In genomic region chr20:21111416-21111815, GRCh38 we compare ENCODE assay signal across 9 cellular contexts. TPM values are rescaled to one million over a fixed set of nuclear protein-coding genes. Genes with fewer than 3 reads are reported as not detected.
"Had no signal": no experiment of that assay in that cellular context is flagged by ENCODE, and none has a peak within 500 bp of the region (broad histone marks: within the 10 kb centered on the region; RNA-seq: fewer than 3 reads in every experiment).

No MANE protein-coding gene starts in this region.

- H3K4me3 ChIP-seq: GM12878 had no signal

- FAIRE-seq: G401.6, GM12878, GM12891, GM12892, GM18507, GM19239 had no signal

- DNase-seq: GDM1, GF-D8 had no signal

- ATAC-seq: GM12878 had no signal

RNA-seq across cellular contexts. Expression of gene LINC00237, which starts 5.3 kb away (rescaled TPM):
- total RNA-seq: G401, GM12878 had no signal
- polyA plus RNA-seq: GM12878 had no signal
